Comparison of ENCODE assay signal across 12 cellular contexts in genomic region chr7:26183545-26184282, GRCh38. TPM values are rescaled to one million over a fixed set of nuclear protein-coding genes. Genes with fewer than 3 reads are reported as not detected.
DNase-seq lines count a peak whose midpoint lies in the region; ATAC-seq, FAIRE-seq and TF ChIP-seq lines count a peak whose summit lies in the region.
"Had no signal": no experiment of that assay in that cellular context is flagged by ENCODE, and none has a peak within 500 bp of the region (broad histone marks: within the 10 kb centered on the region; RNA-seq: fewer than 3 reads in every experiment).

No MANE protein-coding gene starts in this region.

- no peak overlapping the region for H2AK9ac ChIP-seq in IMR-90 (replicated peaks; ENCODE audit: low read depth, low read length, poor library complexity)

- H3K4me1 Mint-ChIP-seq in natural killer cell = peaks cover 80% of the 10 kb centered on the region in 2 donors

- no peak overlapping the region for H4K8ac ChIP-seq in IMR-90 (ENCODE audit: low read depth in 2 of 2, low read length in 2 of 2)

- no peaks in the 10 kb centered on the region for H3K79me2 ChIP-seq in DOHH2 (ENCODE audit: control insufficient read depth, low read length)

- H3K9ac ChIP-seq in IMR-90 (ENCODE audit: low read depth, low read length) = no peak overlapping the region

- H3K14ac ChIP-seq in IMR-90 (replicated peaks; ENCODE audit: low read depth, low read length) = no peak overlapping the region

- H4K91ac ChIP-seq in IMR-90 (ENCODE audit: insufficient read depth, low read depth, low read length) = no peak overlapping the region

- no peaks in the 10 kb centered on the region for H3K9me2 ChIP-seq in DOHH2 (replicated peaks; ENCODE audit: control insufficient read depth, low read length)

- H3K79me1 ChIP-seq in IMR-90 (ENCODE audit: low read depth in 1 of 2, low read length in 2 of 2) = peaks cover 13 to 20% of the 10 kb centered on the region in 2 experiments; a peak in 3 of 4 replicates

- no peak overlapping the region for H2BK20ac ChIP-seq in IMR-90 (ENCODE audit: low read depth, low read length)

- no peak overlapping the region for H2AFZ ChIP-seq in IMR-90 (replicated peaks; ENCODE audit: low read length, poor library complexity)

- no TSS peak for BruUV-seq in IMR-90 (replicated peaks; lab: Mats Ljungman, UMichigan)

- TF ChIP-seq CTCF in DOHH2 (IDR thresholded peaks at IDR 0.05; ENCODE audit: low read depth, low read length, poor library complexity, severe bottlenecking) = no peak
- TF ChIP-seq CTCF in IMR-90 (conservative IDR thresholded peaks at IDR 0.05; ENCODE audit: low read depth, low read length) = no peak
- no peak for TF ChIP-seq CTCF in natural killer cell (IDR thresholded peaks at IDR 0.05)

- no peak overlapping the region for H2BK120ac ChIP-seq in IMR-90 (ENCODE audit: low read depth, low read length)

- ATAC-seq in IMR-90 (ENCODE audit: low read depth) (no peak), natural killer cell (no peak), HG02623 (IDR thresholded peaks at IDR 0.05; ENCODE audit: unreplicated experiment) (no peak), HG02840 (IDR thresholded peaks at IDR 0.05; ENCODE audit: low FRiP score, unreplicated experiment) (no peak)
- ATAC-seq in activated naive CD4-positive, alpha-beta T cell treated with anti-CD3 and anti-CD28 coated beads, Interleukin-2, amount 50 U/mL, for 72 hours = no peak

- peaks cover 87% of the 10 kb centered on the region for H3F3A ChIP-seq in DOHH2 (ENCODE audit: control insufficient read depth, insufficient read depth)

- no peaks in the 10 kb centered on the region for H3K9me3 ChIP-seq in DOHH2 (ENCODE audit: control insufficient read depth, insufficient read depth, low read length)
- H3K9me3 ChIP-seq in IMR-90 (ENCODE audit: control insufficient read depth, insufficient read depth, low read length) = no peaks in the 10 kb centered on the region
- H3K9me3 ChIP-seq: HAP-1, thoracic aorta had no signal

- H2BK15ac ChIP-seq in IMR-90 (ENCODE audit: low read depth, low read length) = no peak overlapping the region

- dilution Hi-C loops in IMR-90 (cut with HindIII; ENCODE audit: low sequenced_read_pairs, unreplicated experiment) = no loop called here

- no peak overlapping the region for H4K5ac ChIP-seq in IMR-90 (ENCODE audit: low read depth, low read length)

- no peaks in the 10 kb centered on the region for H3K9me3 Mint-ChIP-seq in activated naive CD4-positive, alpha-beta T cell treated with anti-CD3 and anti-CD28 coated beads, Interleukin-2, amount 50 U/mL, for 72 hours
- H3K9me3 Mint-ChIP-seq in natural killer cell = no peaks in the 10 kb centered on the region

- H3K27ac ChIP-seq in DOHH2 (ENCODE audit: low read depth, low read length) (peak overlapping the region; percentile 2; the same call in 1 of the 2 replicates), IMR-90 (ENCODE audit: insufficient read depth, low read length) (no peak overlapping the region)
- H3K27ac ChIP-seq: thoracic aorta had no signal

- DNase-seq in IMR-90 = no peak
- DNase-seq in activated naive CD4-positive, alpha-beta T cell treated with anti-CD3 and anti-CD28 coated beads, Interleukin-2, amount 50 U/mL, for 72 hours (ENCODE audit: low spot score in 2 of 2) = no peak
- DNase-seq in natural killer cell = no peak
- DNase-seq in RCC 7860 (ENCODE audit: low spot score) = no peak
- DNase-seq: hypothalamus, NCI-H187 treated with DMSO at 0.1 percent for 48 hours, SIG-M5 had no signal

- no peaks in the 10 kb centered on the region; the same call in 1 of the 2 replicates for H3K9me1 ChIP-seq in IMR-90 (ENCODE audit: insufficient read depth, low read length)

- H3K27me3 ChIP-seq in DOHH2 (ENCODE audit: control insufficient read depth, low read length) = no peaks in the 10 kb centered on the region
- H3K27me3 ChIP-seq in IMR-90 (ENCODE audit: control insufficient read depth, insufficient read depth, low read length) = no peaks in the 10 kb centered on the region

- 60% methylated on average over 1 of the region's 4 CpGs; no CpG with 5 or more reads in 1 of the 2 experiments for WGBS in IMR-90 (ENCODE audit: extremely low coverage in 2 of 2, insufficient read length in 1 of 2), 2 experiments

- TF ChIP-seq POLR2A in IMR-90 (IDR thresholded peaks at IDR 0.05; ENCODE audit: low read depth, low read length) = no peak; the same call in 1 of the 2 replicates

- peak overlapping the region; percentile 49 for H2BK5ac ChIP-seq in IMR-90 (ENCODE audit: low read depth, low read length, poor library complexity, severe bottlenecking)

- no peak overlapping the region for H3K4ac ChIP-seq in IMR-90 (ENCODE audit: low read depth, low read length)

- intact Hi-C loops in IMR-90 (cut with micrococcal nuclease) (loop anchor here (5.0 kb wide), 1 partner anchor 91 kb away; no protein-coding TSS in a partner anchor), natural killer cell (cut with micrococcal nuclease) (no loop called here)

- H3K4me3 ChIP-seq in DOHH2 (ENCODE audit: low read length) (no peak overlapping the region), IMR-90 (ENCODE audit: insufficient read depth, low read depth, low read length) (no peak overlapping the region)
- H3K4me3 ChIP-seq: HAP-1, thoracic aorta had no signal

- peaks cover 0 to 30% of the 10 kb centered on the region in 2 donors for H3K36me3 Mint-ChIP-seq in activated naive CD4-positive, alpha-beta T cell treated with anti-CD3 and anti-CD28 coated beads, Interleukin-2, amount 50 U/mL, for 72 hours
- H3K36me3 Mint-ChIP-seq in natural killer cell = no peaks in the 10 kb centered on the region

- H3K56ac ChIP-seq in IMR-90 (ENCODE audit: extremely low read depth, insufficient read depth, low read length) = no peak overlapping the region; the same call in 1 of the 2 replicates

- H3K18ac ChIP-seq in IMR-90 (ENCODE audit: low read depth, low read length) = no peak overlapping the region

- H3K4me2 ChIP-seq in DOHH2 (ENCODE audit: low read length) (no peak overlapping the region), IMR-90 (ENCODE audit: low read depth, low read length) (no peak overlapping the region)

- H3K23ac ChIP-seq in IMR-90 (ENCODE audit: low read depth, low read length) = no peak overlapping the region

- CTCF ChIA-PET in IMR-90 (lab: Yijun Ruan, JAX) = interaction anchor here (1.1 kb wide), 1 partner anchor 93 kb away, joined by 5 read pairs; no protein-coding TSS in a partner anchor

- H3K27me3 Mint-ChIP-seq in natural killer cell (ENCODE audit: low read depth in 2 of 2) = no peaks in the 10 kb centered on the region

- H3K36me3 ChIP-seq in DOHH2 (ENCODE audit: control insufficient read depth, low read length) = peaks cover 46% of the 10 kb centered on the region
- peaks cover 10% of the 10 kb centered on the region for H3K36me3 ChIP-seq in IMR-90 (ENCODE audit: control insufficient read depth, insufficient read depth, low read length)

- H2AK5ac ChIP-seq in IMR-90 (ENCODE audit: low read depth, low read length) = no peak overlapping the region

- no peaks in the 10 kb centered on the region; the same call in 1 of the 2 replicates for H4K20me1 ChIP-seq in DOHH2 (ENCODE audit: control insufficient read depth, insufficient read depth, low read depth, low read length)
- peaks cover 38% of the 10 kb centered on the region for H4K20me1 ChIP-seq in IMR-90 (ENCODE audit: insufficient read depth, low read length)

- no peak for TF ChIP-seq RAD21 in IMR-90 (IDR thresholded peaks at IDR 0.05; ENCODE audit: low read length)

- H3K4me3 Mint-ChIP-seq in natural killer cell = peak overlapping the region; percentile 43

- H3K4me1 ChIP-seq in DOHH2 (ENCODE audit: control insufficient read depth, low read length) = peaks cover 11% of the 10 kb centered on the region
- no peaks in the 10 kb centered on the region for H3K4me1 ChIP-seq in IMR-90 (ENCODE audit: control insufficient read depth, insufficient read depth, low read length)

- FAIRE-seq in RCC 7860 (lab: Jason Lieb, UNC) = no peak

- H3K27ac Mint-ChIP-seq in activated naive CD4-positive, alpha-beta T cell treated with anti-CD3 and anti-CD28 coated beads, Interleukin-2, amount 50 U/mL, for 72 hours = peak overlapping the region; percentile 73 to 92
- H3K27ac Mint-ChIP-seq in natural killer cell = peak overlapping the region; percentile 100

- in situ Hi-C loops in IMR-90 (cut with MboI; ENCODE audit: low sequenced_read_pairs) = no loop called here

- POLR2A ChIA-PET in IMR-90 (lab: Charles Lee; ENCODE audit: unreplicated experiment) = no interaction called here

TF ChIP-seq in IMR-90, 13 proteins besides CTCF, POLR2A, EP300 and RAD21 (continues in another document):
- TF ChIP-seq MAFK (IDR thresholded peaks at IDR 0.05; ENCODE audit: low read depth, low read length) (0 out of 2 replicates have a peak, but pooled peaks have one; percentile 20), BHLHE40 (IDR thresholded peaks at IDR 0.05; ENCODE audit: low read depth, low read length) (no peak), NFE2L2 (IDR thresholded peaks at IDR 0.05; ENCODE audit: low read depth, low read length) (peak; percentile 75)

RNA-seq across cellular contexts. Expression of gene HNRNPA2B1, which starts 16.8 kb away (rescaled TPM):
- total RNA-seq in IMR-90 (2012; rRNA removed) (49.3 and 118 TPM in 2 replicates), natural killer cell (100 to 1,000 TPM; 473 to 627 (median 585) TPM)
- polyA plus RNA-seq in IMR-90 (2012; rRNA removed) = 417 and 515 TPM in 2 replicates
- 51.3 and 57.4 TPM in 2 replicates for polyA plus RNA-seq in IMR-90 (2012; cell fraction: cytosol; rRNA removed)
- polyA plus RNA-seq in IMR-90 (2012; cell fraction: nucleus; rRNA removed; ENCODE audit: low replicate concordance) = 46.0 and 266 TPM in 2 replicates
- 100 to 1,000 TPM; 695 to 940 TPM for total RNA-seq in activated naive CD4-positive, alpha-beta T cell treated with anti-CD3 and anti-CD28 coated beads, Interleukin-2, amount 50 U/mL, for 72 hours

RNA-seq across cellular contexts. Expression of gene CBX3, which starts 17.8 kb away (rescaled TPM):
- 38.2 and 85.0 TPM in 2 replicates for total RNA-seq in IMR-90 (2012; rRNA removed)
- polyA plus RNA-seq in IMR-90 (2012; rRNA removed) = 65.6 and 76.5 TPM in 2 replicates
- polyA plus RNA-seq in IMR-90 (2012; cell fraction: cytosol; rRNA removed) = 7.2 and 7.8 TPM in 2 replicates
- polyA plus RNA-seq in IMR-90 (2012; cell fraction: nucleus; rRNA removed; ENCODE audit: low replicate concordance) = 41.4 and 59.8 TPM in 2 replicates
- total RNA-seq in activated naive CD4-positive, alpha-beta T cell treated with anti-CD3 and anti-CD28 coated beads, Interleukin-2, amount 50 U/mL, for 72 hours = 100 to 1,000 TPM; 212 to 271 TPM
- 100 to 1,000 TPM; 103 to 126 (median 109) TPM for total RNA-seq in natural killer cell

RNA-seq across cellular contexts. Expression of gene NFE2L3, which starts 31.7 kb away (rescaled TPM):
- total RNA-seq in IMR-90 (2012; rRNA removed) = 37.8 and 43.2 TPM in 2 replicates
- polyA plus RNA-seq in IMR-90 (2012; rRNA removed) = 22.8 and 28.0 TPM in 2 replicates
- polyA plus RNA-seq in IMR-90 (2012; cell fraction: cytosol; rRNA removed) = 9.0 and 13.0 TPM in 2 replicates
- 5.1 and 19.4 TPM in 2 replicates for polyA plus RNA-seq in IMR-90 (2012; cell fraction: nucleus; rRNA removed; ENCODE audit: low replicate concordance)
- 10 to 100 TPM; 13.0 to 24.0 TPM for total RNA-seq in activated naive CD4-positive, alpha-beta T cell treated with anti-CD3 and anti-CD28 coated beads, Interleukin-2, amount 50 U/mL, for 72 hours
- total RNA-seq in natural killer cell = 1 to 10 TPM in 1 of 3 donors, under 1 TPM in 2; 0.68 to 2.0 (median 1.00) TPM

Comparison
In these comparisons a context has a peak if more than half of its experiments do, and no peak if none do; other contexts are left out.
1. RNA of gene NFE2L3, which starts 31.7 kb away (total RNA-seq): 37.8 to 43.2 TPM in IMR-90 and 13.0 to 24.0 TPM in activated naive CD4-positive, alpha-beta T cell treated with anti-CD3 and anti-CD28 coated beads, Interleukin-2, amount 50 U/mL, for 72 hours; 0.68 to 2.0 TPM in natural killer cell; every median in the first group is over 4 times any median in the second.